ENCODE assay signal across 23 cellular contexts in genomic region chr12:9361879-9362326, GRCh38.
A peak's percentile ranks its signal among the peaks of the same experiment; 100 is the strongest.
DNase-seq lines count a peak whose midpoint lies in the region; ATAC-seq, FAIRE-seq and TF ChIP-seq lines count a peak whose summit lies in the region.
"Had no signal": no experiment of that assay in that cellular context is flagged by ENCODE, and none has a peak within 500 bp of the region (broad histone marks: within the 10 kb centered on the region; RNA-seq: fewer than 3 reads in every experiment).

No MANE protein-coding gene starts in this region.

- H3K9me3 Mint-ChIP-seq in central memory CD8-positive, alpha-beta T cell: no peaks in the 10 kb centered on the region
- H3K9me3 Mint-ChIP-seq: immature natural killer cell had no signal

- peaks cover 42% of the 10 kb centered on the region for H3K4me1 Mint-ChIP-seq in central memory CD8-positive, alpha-beta T cell

- H3K4me3 ChIP-seq in GM06990 (replicated peaks; ENCODE audit: low read depth, low read length): no peak overlapping the region
- H3K4me3 ChIP-seq: body of pancreas, hepatocyte, left ventricle myocardium inferior, suprapubic skin, uterus had no signal

- peak; percentile 76 for FAIRE-seq in GM12891 (lab: Jason Lieb, UNC)
- FAIRE-seq: G401.6 had no signal

- TF ChIP-seq POLR2A in GM12891 (IDR thresholded peaks at IDR 0.05; ENCODE audit: low read depth, low read length): no peak

- peaks cover 2% of the 10 kb centered on the region for H3K36me3 Mint-ChIP-seq in central memory CD8-positive, alpha-beta T cell (ENCODE audit: insufficient read depth)

- H3K27ac Mint-ChIP-seq in central memory CD8-positive, alpha-beta T cell (ENCODE audit: low read depth): no peak overlapping the region
- H3K27ac Mint-ChIP-seq: immature natural killer cell had no signal

- ATAC-seq in HG02763 (IDR thresholded peaks at IDR 0.05; ENCODE audit: unreplicated experiment): peak; percentile 32
- no peak for ATAC-seq in central memory CD8-positive, alpha-beta T cell (replicated peaks; ENCODE audit: extremely low read depth, poor library complexity, severe bottlenecking)
- ATAC-seq: body of pancreas, esophagus mucosa, SK-N-SH treated with all-trans-retinoic acid at 6 μM for 48 hours had no signal

- peak; percentile 56 for DNase-seq in GM06990 (ENCODE audit: extremely low read depth, insufficient read length)
- DNase-seq in GM12891 (ENCODE audit: insufficient read length, low spot score): no peak
- no peak for DNase-seq in central memory CD8-positive, alpha-beta T cell (ENCODE audit: low spot score in 2 of 2)
- no peak for DNase-seq in HPDE6-E6E7 (ENCODE audit: extremely low spot score)
- no peak for DNase-seq in NCI-H1694 (lab: John Stamatoyannopoulos, UW)
- DNase-seq in substantia nigra (lab: John Stamatoyannopoulos, UW): no peak
- DNase-seq: activated gamma-delta T cell; body of pancreas; CD8-positive, alpha-beta memory T cell; effector CD8-positive, alpha-beta T cell; foreskin melanocyte; immature natural killer cell; left ventricle myocardium inferior; NCI-H1048; NCI-H1930; NCI-H2227 treated with DMSO at 0.1 percent for 48 hours; uterus had no signal

- TF ChIP-seq CTCF in GM06990 (IDR thresholded peaks at IDR 0.05; ENCODE audit: insufficient read depth, low read length, poor library complexity, severe bottlenecking): no peak

- no peaks in the 10 kb centered on the region for H3K36me3 ChIP-seq in GM06990 (ENCODE audit: control insufficient read depth, insufficient read depth, low read length)
- H3K36me3 ChIP-seq: left ventricle myocardium inferior, suprapubic skin, uterus had no signal

- H3K27me3 Mint-ChIP-seq in central memory CD8-positive, alpha-beta T cell: no peaks in the 10 kb centered on the region
- H3K27me3 Mint-ChIP-seq: CD8-positive, alpha-beta memory T cell had no signal

- no peak overlapping the region for H3K27ac ChIP-seq in substantia nigra (ENCODE audit: low read depth, low read length, poor library complexity, severe bottlenecking)
- H3K27ac ChIP-seq: body of pancreas, hepatocyte, left ventricle myocardium inferior, suprapubic skin, uterus had no signal

- peak overlapping the region; percentile 41 for H3K4me3 Mint-ChIP-seq in central memory CD8-positive, alpha-beta T cell

- H3K27me3 ChIP-seq in GM06990 (replicated peaks; ENCODE audit: control insufficient read depth, insufficient read depth, low read length): no peaks in the 10 kb centered on the region
- H3K27me3 ChIP-seq: body of pancreas, hepatocyte, suprapubic skin, uterus had no signal

TF ChIP-seq in GM12891, 5 proteins besides CTCF, POLR2A, EP300 and RAD21:
- TF ChIP-seq TAF1 (IDR thresholded peaks at IDR 0.05; ENCODE audit: low read depth, low read length) (0 out of 2 replicates have a peak, but pooled peaks have one; percentile 33), SPI1 (IDR thresholded peaks at IDR 0.05; ENCODE audit: low read depth, low read length) (no peak), POU2F2 (IDR thresholded peaks at IDR 0.05; ENCODE audit: low read depth, low read length) (0 out of 2 replicates have a peak, but pooled peaks have one; percentile 18)
